ENCODE assay signal across 8 cellular contexts in the genomic region with DNA sequence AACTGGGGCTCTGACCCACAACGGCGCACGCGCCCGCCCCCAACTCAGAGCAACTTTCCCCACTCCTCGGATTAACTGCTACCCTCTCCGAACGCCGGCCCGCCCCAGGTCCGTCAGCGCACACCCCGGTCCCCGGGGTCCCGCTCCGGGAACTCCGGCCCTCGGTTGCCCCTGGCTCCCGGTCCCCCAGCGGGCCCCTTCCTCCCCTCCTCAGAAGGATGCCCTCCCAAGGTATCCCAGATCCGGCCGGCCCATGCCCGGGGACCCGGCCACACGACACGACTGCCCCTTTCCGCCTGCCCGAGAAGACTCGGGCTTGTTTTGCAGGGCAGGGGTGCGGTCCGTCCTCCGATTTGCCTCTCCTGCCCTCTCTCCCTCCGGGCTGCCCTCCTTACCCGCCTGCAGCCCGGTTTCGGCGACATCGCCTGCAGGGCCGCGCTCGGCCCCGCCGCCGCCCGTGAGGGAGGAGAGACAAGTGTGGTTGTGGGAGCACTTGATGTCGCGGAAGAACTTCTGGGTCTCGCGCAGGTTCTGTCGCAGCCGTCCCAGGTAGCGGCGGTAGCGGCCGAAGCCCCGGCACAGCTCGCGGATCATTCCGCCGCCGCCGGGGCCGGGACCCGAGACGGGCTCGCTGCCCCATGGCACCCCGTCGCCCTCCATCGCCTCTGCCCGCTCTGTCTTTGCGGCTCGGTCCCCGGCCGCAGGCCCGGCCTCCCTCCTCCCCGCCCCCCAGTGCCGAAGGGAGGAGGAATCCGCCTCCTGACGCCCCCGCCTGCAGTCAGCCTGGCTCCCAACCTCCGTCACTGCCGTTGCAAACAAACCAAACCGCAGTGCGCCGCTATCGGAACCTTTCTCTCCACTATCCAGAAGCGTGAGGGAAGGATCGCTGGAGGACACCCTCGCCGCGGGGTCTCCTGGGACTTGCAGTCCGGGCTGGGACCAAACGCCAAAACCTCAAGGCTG. TPM values are rescaled to one million over a fixed set of nuclear protein-coding genes. Genes with fewer than 3 reads are reported as not detected.
DNase-seq lines count a peak whose midpoint lies in the region; ATAC-seq and TF ChIP-seq lines count a peak whose summit lies in the region.

A gene with protein sequence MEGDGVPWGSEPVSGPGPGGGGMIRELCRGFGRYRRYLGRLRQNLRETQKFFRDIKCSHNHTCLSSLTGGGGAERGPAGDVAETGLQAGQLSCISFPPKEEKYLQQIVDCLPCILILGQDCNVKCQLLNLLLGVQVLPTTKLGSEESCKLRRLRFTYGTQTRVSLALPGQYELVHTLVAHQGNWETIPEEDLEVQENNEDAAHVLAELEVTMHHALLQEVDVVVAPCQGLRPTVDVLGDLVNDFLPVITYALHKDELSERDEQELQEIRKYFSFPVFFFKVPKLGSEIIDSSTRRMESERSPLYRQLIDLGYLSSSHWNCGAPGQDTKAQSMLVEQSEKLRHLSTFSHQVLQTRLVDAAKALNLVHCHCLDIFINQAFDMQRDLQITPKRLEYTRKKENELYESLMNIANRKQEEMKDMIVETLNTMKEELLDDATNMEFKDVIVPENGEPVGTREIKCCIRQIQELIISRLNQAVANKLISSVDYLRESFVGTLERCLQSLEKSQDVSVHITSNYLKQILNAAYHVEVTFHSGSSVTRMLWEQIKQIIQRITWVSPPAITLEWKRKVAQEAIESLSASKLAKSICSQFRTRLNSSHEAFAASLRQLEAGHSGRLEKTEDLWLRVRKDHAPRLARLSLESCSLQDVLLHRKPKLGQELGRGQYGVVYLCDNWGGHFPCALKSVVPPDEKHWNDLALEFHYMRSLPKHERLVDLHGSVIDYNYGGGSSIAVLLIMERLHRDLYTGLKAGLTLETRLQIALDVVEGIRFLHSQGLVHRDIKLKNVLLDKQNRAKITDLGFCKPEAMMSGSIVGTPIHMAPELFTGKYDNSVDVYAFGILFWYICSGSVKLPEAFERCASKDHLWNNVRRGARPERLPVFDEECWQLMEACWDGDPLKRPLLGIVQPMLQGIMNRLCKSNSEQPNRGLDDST (minus strand): TSS at position 827 of the 963 bp plus-strand sequence. CDS start 167 bp downstream, at position 660.

- H3K4me3 ChIP-seq in HUES64 (ENCODE audit: low read length) (peak within 1 kb of the TSS; percentile 95), OCI-LY3 (ENCODE audit: low read length) (peak within 1 kb of the TSS; percentile 85)

- under 1% methylated on average over 93 of the region's 93 CpGs for WGBS in HUES64

- DNase-seq in Caki2 (ENCODE audit: low read depth) (peak; percentile 95), endothelial cell (ENCODE audit: low spot score) (peak; percentile 86), mesothelial cell of epicardium (ENCODE audit: low spot score in 2 of 2, unreplicated experiment in 2 of 2) (peak; percentile 80 to 88)
- peak; percentile 93 for DNase-seq in activated CD8-positive, alpha-beta memory T cell treated with anti-CD3 and anti-CD28 coated beads, Interleukin-2, amount 50 U/mL, for 48 hours
- DNase-seq in stimulated activated CD8-positive, alpha-beta memory T cell treated with anti-CD3 and anti-CD28 coated beads, Interleukin-15, amount 100 ng/mL, for 4 hours (ENCODE audit: low read depth in 2 of 2): peak; percentile 82 to 88

- no peak for TF ChIP-seq CTCF in OCI-LY3 (IDR thresholded peaks at IDR 0.05; ENCODE audit: low read depth, low read length)
- no peak for TF ChIP-seq CTCF in endothelial cell (IDR thresholded peaks at IDR 0.05; ENCODE audit: unreplicated experiment)
- TF ChIP-seq CTCF in mesothelial cell of epicardium (IDR thresholded peaks at IDR 0.05; ENCODE audit: unreplicated experiment): no peak

- H3K9ac ChIP-seq in HUES64 (ENCODE audit: low read depth, low read length) (peak within 1 kb of the TSS; percentile 74), OCI-LY3 (ENCODE audit: low read length) (peak within 1 kb of the TSS; percentile 80)

- H2AFZ ChIP-seq in OCI-LY3 (ENCODE audit: low read depth, low read length): peak within 1 kb of the TSS; percentile 97

- H3K9me3 ChIP-seq in HUES64 (ENCODE audit: insufficient read depth, low read depth, low read length): no peaks in the 10 kb centered on the region
- no peaks in the 10 kb centered on the region for H3K9me3 ChIP-seq in OCI-LY3 (ENCODE audit: insufficient read depth, low read length)

- H3K27me3 Mint-ChIP-seq in endothelial cell (ENCODE audit: unreplicated experiment) (peaks cover 7% of the 10 kb centered on the region), mesothelial cell of epicardium (ENCODE audit: low read depth) (peaks cover 9% of the 10 kb centered on the region)

- peak within 1 kb of the TSS; percentile 87 for H3K4me2 ChIP-seq in OCI-LY3 (ENCODE audit: low read length)

- in situ Hi-C loops in Caki2 (cut with HindIII; ENCODE audit: low pct_unique_long_range_greater_than_20kb, low sequenced_read_pairs): no loop called here

- H3K36me3 Mint-ChIP-seq in endothelial cell (ENCODE audit: low read depth, unreplicated experiment): no peaks in the 10 kb centered on the region
- H3K36me3 Mint-ChIP-seq in mesothelial cell of epicardium: no peaks in the 10 kb centered on the region

- peaks cover 9% of the 10 kb centered on the region for H3K4me1 ChIP-seq in HUES64 (ENCODE audit: insufficient read depth, low read length)
- H3K4me1 ChIP-seq in OCI-LY3 (ENCODE audit: low read length): peaks cover 30% of the 10 kb centered on the region

- H3K9me3 Mint-ChIP-seq in endothelial cell (ENCODE audit: unreplicated experiment) (no peaks in the 10 kb centered on the region), mesothelial cell of epicardium (no peaks in the 10 kb centered on the region)

- peaks cover 14% of the 10 kb centered on the region for H3K4me1 Mint-ChIP-seq in endothelial cell (ENCODE audit: unreplicated experiment)
- peaks cover 16% of the 10 kb centered on the region for H3K4me1 Mint-ChIP-seq in mesothelial cell of epicardium

- H3K79me2 ChIP-seq in OCI-LY3 (ENCODE audit: low read length): peaks cover 33% of the 10 kb centered on the region

- H3K4me3 Mint-ChIP-seq in endothelial cell (ENCODE audit: unreplicated experiment) (peak within 1 kb of the TSS; percentile 100), mesothelial cell of epicardium (peak within 1 kb of the TSS; percentile 91)

- H3K27ac Mint-ChIP-seq in endothelial cell (ENCODE audit: unreplicated experiment) (peak within 1 kb of the TSS; percentile 92), mesothelial cell of epicardium (peak within 1 kb of the TSS; percentile 93)

- peak; percentile 82 for ATAC-seq in GM21423 (IDR thresholded peaks at IDR 0.05; ENCODE audit: unreplicated experiment)

- no peaks in the 10 kb centered on the region for H4K20me1 ChIP-seq in OCI-LY3 (ENCODE audit: insufficient read depth, low read length)

- H3K36me3 ChIP-seq in HUES64 (ENCODE audit: insufficient read depth, low read length): no peaks in the 10 kb centered on the region
- no peaks in the 10 kb centered on the region for H3K36me3 ChIP-seq in OCI-LY3 (replicated peaks; ENCODE audit: low read depth, low read length)

- H3K27me3 ChIP-seq in HUES64 (ENCODE audit: insufficient read depth, low read length): no peaks in the 10 kb centered on the region
- no peaks in the 10 kb centered on the region for H3K27me3 ChIP-seq in OCI-LY3 (ENCODE audit: low read depth, low read length)

- H3K27ac ChIP-seq in HUES64 (ENCODE audit: low read depth, low read length) (peak within 1 kb of the TSS; percentile 90), OCI-LY3 (ENCODE audit: low read length) (peak within 1 kb of the TSS; percentile 61)

RNA-seq across cellular contexts. Expression of the gene that starts here (rescaled TPM):
- 7.2 and 11.1 TPM in 2 replicates for total RNA-seq in Caki2 (2014; rRNA removed; shearing (Covaris generic); ENCODE audit: low replicate concordance)
- 4.6 TPM for polyA plus RNA-seq in HUES64 (2013, experiment 1 of 2)
- 4.8 TPM for polyA plus RNA-seq in HUES64 (2013, experiment 2 of 2)
- 12.2 TPM for total RNA-seq in endothelial cell (ENCODE audit: unreplicated experiment)
- total RNA-seq in mesothelial cell of epicardium: 18.3 to 19.5 TPM (median 18.3 TPM) in 3 replicates

Comparison
In these comparisons a context has a peak if more than half of its experiments do, and no peak if none do; other contexts are left out.
1. Peak in every context shown above with its lines: DNase-seq, ATAC-seq, H3K4me3 ChIP-seq and H3K27ac ChIP-seq.